ENCODE assay signal across 13 cellular contexts in genomic region chr16:51146256-51146924, GRCh38. TPM values are rescaled to one million over a fixed set of nuclear protein-coding genes. Genes with fewer than 3 reads are reported as not detected.
DNase-seq lines count a peak whose midpoint lies in the region; ATAC-seq and TF ChIP-seq lines count a peak whose summit lies in the region.
"Had no signal": no experiment of that assay in that cellular context is flagged by ENCODE, and none has a peak within 500 bp of the region (broad histone marks: within the 10 kb centered on the region; RNA-seq: fewer than 3 reads in every experiment).

No MANE protein-coding gene starts in this region.

- ATAC-seq in HG03159 (IDR thresholded peaks at IDR 0.05; ENCODE audit: unreplicated experiment) (no peak), GM19452 (IDR thresholded peaks at IDR 0.05; ENCODE audit: unreplicated experiment) (no peak), omental fat pad (ENCODE audit: low FRiP score) (no peak)
- ATAC-seq: activated CD4-positive, alpha-beta T cell treated with anti-CD3 and anti-CD28 coated beads for 36 hours; gastrocnemius medialis; naive thymus-derived CD8-positive, alpha-beta T cell; Panc1 had no signal

- no peak overlapping the region for H3K4me3 ChIP-seq in retinal pigment epithelial cell (ENCODE audit: low read length)
- H3K4me3 ChIP-seq: gastrocnemius medialis had no signal

- in situ Hi-C loops in SK-MEL-5 (cut with HindIII; ENCODE audit: low pct_unique_long_range_greater_than_20kb, low sequenced_read_pairs), result no loop called here

- TF ChIP-seq CTCF in retinal pigment epithelial cell (conservative IDR thresholded peaks at IDR 0.05; ENCODE audit: low read depth, low read length), result peak; percentile 45
- no peak for TF ChIP-seq CTCF in omental fat pad (IDR thresholded peaks at IDR 0.05)

- DNase-seq in EH (ENCODE audit: low read depth) (peak; percentile 74), SK-MEL-5 (ENCODE audit: low read depth, low spot score) (peak; percentile 5), glomerular visceral epithelial cell (ENCODE audit: extremely low spot score) (peak; percentile 33), retinal pigment epithelial cell (ENCODE audit: low read depth) (no peak), omental fat pad (ENCODE audit: low spot score) (no peak), SHP77 (lab: John Stamatoyannopoulos, UW) (no peak)
- DNase-seq: activated CD4-positive, alpha-beta T cell treated with anti-CD3 and anti-CD28 coated beads for 36 hours; activated naive CD4-positive, alpha-beta T cell treated with anti-CD3 and anti-CD28 coated beads, Interleukin-2, amount 50 U/mL, for 16 hours; gastrocnemius medialis; naive thymus-derived CD8-positive, alpha-beta T cell had no signal

RNA-seq across cellular contexts. Expression of gene SALL1, which starts 4.7 kb away (rescaled TPM):
- 0.08 TPM in 1 of 2 replicates, not detected in the other for total RNA-seq in SK-MEL-5 (2014; rRNA removed; shearing (Covaris generic))
- 0.66 and 1.1 TPM in 2 replicates for polyA plus RNA-seq in SK-MEL-5 (2015; cell fraction: cytosol; rRNA removed)
- polyA plus RNA-seq in SK-MEL-5 (2015; cell fraction: nucleus; rRNA removed), result 0.45 and 0.80 TPM in 2 replicates
- total RNA-seq in omental fat pad, result under 1 TPM in 2 of 4 donors, not detected in 2; 0.09 to 0.19 TPM
- total RNA-seq: activated CD4-positive, alpha-beta T cell treated with anti-CD3 and anti-CD28 coated beads for 36 hours; naive thymus-derived CD8-positive, alpha-beta T cell had no signal
- polyA plus RNA-seq: naive thymus-derived CD8-positive, alpha-beta T cell had no signal

Comparison
In these comparisons a context has a peak if more than half of its experiments do, and no peak if none do; other contexts are left out.
1. DNase-seq: peak in EH (single experiment), SK-MEL-5 (single experiment) and glomerular visceral epithelial cell (single experiment); none in retinal pigment epithelial cell (single experiment), omental fat pad (single experiment) and SHP77 (0 of 2).